ENCODE assay signal across 2 cellular contexts in genomic region chr2:494853-495252, GRCh38.
A peak's percentile ranks its signal among the peaks of the same experiment; 100 is the strongest.
TF ChIP-seq lines count a peak whose summit lies in the region.

No MANE protein-coding gene starts in this region.

TF ChIP-seq in HepG2, 621 proteins besides CTCF, POLR2A, EP300 and RAD21 (continued from another document):
- peak; percentile 67 for TF ChIP-seq MNT (IDR thresholded peaks at IDR 0.05)

TF ChIP-seq in WTC11, 78 proteins besides CTCF, POLR2A, EP300 and RAD21 (continued from another document):
- TF ChIP-seq HMGXB4 (CRISPR knock-in tag; IDR thresholded peaks at IDR 0.05), result no peak
- TF ChIP-seq IRF2 (CRISPR knock-in tag; IDR thresholded peaks at IDR 0.05; ENCODE audit: borderline replicate concordance, low read depth), result no peak
- TF ChIP-seq NR1H2 (CRISPR knock-in tag; IDR thresholded peaks at IDR 0.05), result no peak
